ENCODE assay signal across 14 cellular contexts in the genomic region with DNA sequence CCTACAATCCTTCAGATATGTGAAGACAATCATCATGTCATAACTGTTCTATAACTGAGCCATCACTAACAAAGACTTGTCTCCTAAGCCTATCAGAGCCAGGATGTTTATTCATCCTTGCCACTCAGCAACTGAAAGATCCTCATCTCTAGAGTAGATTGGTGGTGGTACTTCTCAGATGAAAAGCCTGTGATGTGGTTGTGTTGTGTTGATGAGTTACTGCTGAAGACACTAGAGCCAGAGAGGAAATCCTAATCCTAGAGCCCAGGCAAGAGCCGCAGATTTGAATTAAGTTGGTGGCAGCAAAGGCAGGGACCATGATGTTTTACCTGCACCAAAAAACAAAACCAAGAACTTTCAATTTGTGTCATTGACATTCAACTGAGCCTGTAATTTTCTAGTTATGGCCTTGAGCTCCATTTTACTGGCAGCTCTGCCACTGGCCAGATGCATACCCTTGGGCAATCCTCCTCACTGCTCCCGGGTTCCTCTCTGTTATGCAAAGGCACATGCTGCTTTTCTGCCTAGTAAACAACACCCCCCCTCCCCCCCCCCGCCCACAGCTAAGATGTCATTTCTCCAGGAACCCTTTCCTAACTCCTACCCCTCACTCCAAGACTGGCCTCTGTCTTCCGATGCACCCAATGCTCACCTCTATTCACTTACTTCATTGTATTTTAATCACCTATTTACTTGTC. TPM values are rescaled to one million over a fixed set of nuclear protein-coding genes. Genes with fewer than 3 reads are reported as not detected.
A peak's percentile ranks its signal among the peaks of the same experiment; 100 is the strongest.
DNase-seq lines count a peak whose midpoint lies in the region; ATAC-seq, FAIRE-seq and TF ChIP-seq lines count a peak whose summit lies in the region.
"Had no signal": no experiment of that assay in that cellular context is flagged by ENCODE, and none has a peak within 500 bp of the region (broad histone marks: within the 10 kb centered on the region; RNA-seq: fewer than 3 reads in every experiment).

No MANE protein-coding gene starts in this region.

- peaks cover 0 to 2% of the 10 kb centered on the region in 2 donors for H3K36me3 Mint-ChIP-seq in activated T-cell treated with anti-CD3 and anti-CD28 coated beads, Interleukin-2, amount 50 U/mL, for 72 hours (ENCODE audit: insufficient read depth in 2 of 2)

- H3K27ac ChIP-seq in neural cell (ENCODE audit: low read length) (peak overlapping the region; percentile 36), pancreas (no peak overlapping the region)
- H3K27ac ChIP-seq: C4-2B had no signal

- H3K4me2 ChIP-seq in neural cell (ENCODE audit: low read length) = no peak overlapping the region

- H3K9me3 Mint-ChIP-seq in activated T-cell treated with anti-CD3 and anti-CD28 coated beads, Interleukin-2, amount 50 U/mL, for 72 hours = no peaks in the 10 kb centered on the region
- H3K9me3 Mint-ChIP-seq: dendritic cell treated with granulocyte-macrophage colony-stimulating factor and Interleukin-4, amounts not matched to agents 40 ng/mL and 50 ng/mL, for 4 days had no signal

- H3K27me3 ChIP-seq in H7 (ENCODE audit: control insufficient read depth, insufficient read depth, low read length) (no peaks in the 10 kb centered on the region), neural cell (ENCODE audit: insufficient read depth, low read depth, low read length) (no peaks in the 10 kb centered on the region), pancreas (no peaks in the 10 kb centered on the region)

- DNase-seq in CD1c-positive myeloid dendritic cell (ENCODE audit: extremely low spot score) = peak; percentile 7
- DNase-seq in H7 = peak; percentile 54
- peak; percentile 65 to 73 for DNase-seq in activated T-cell treated with anti-CD3 and anti-CD28 coated beads, Interleukin-2, amount 50 U/mL, for 72 hours
- no peak for DNase-seq in NK-92 treated with Interleukin-12 subunit alpha and Interleukin-12 subunit beta, amount 100 ng/mL, for 24 hours (lab: John Stamatoyannopoulos, UW)
- no peak for DNase-seq in A172 (ENCODE audit: low spot score)
- DNase-seq in NCI-H146 (lab: John Stamatoyannopoulos, UW) = no peak
- no peak for DNase-seq in pancreas
- DNase-seq: NCI-H1436, NCI-H524 treated with DMSO at 0.1 percent for 48 hours, posterior cingulate gyrus had no signal

- H3K4me3 Mint-ChIP-seq in activated T-cell treated with anti-CD3 and anti-CD28 coated beads, Interleukin-2, amount 50 U/mL, for 72 hours = peak overlapping the region; percentile 17 to 41
- H3K4me3 Mint-ChIP-seq: dendritic cell treated with granulocyte-macrophage colony-stimulating factor and Interleukin-4, amounts not matched to agents 40 ng/mL and 50 ng/mL, for 4 days; mesothelial cell of epicardium had no signal

- no peak for TF ChIP-seq RAD21 in neural cell (conservative IDR thresholded peaks at IDR 0.05)

- FAIRE-seq in pancreas (lab: Jason Lieb, UNC) = no peak

- peak; percentile 50 for TF ChIP-seq EP300 in neural cell (conservative IDR thresholded peaks at IDR 0.05; ENCODE audit: poor library complexity, severe bottlenecking)

- H2AFZ ChIP-seq in neural cell (ENCODE audit: low read depth, low read length) = no peak overlapping the region

- no peaks in the 10 kb centered on the region for H3K36me3 ChIP-seq in H7 (replicated peaks; ENCODE audit: control insufficient read depth, insufficient read depth, low read length)
- no peaks in the 10 kb centered on the region for H3K36me3 ChIP-seq in neural cell (ENCODE audit: insufficient read depth, low read length)
- no peaks in the 10 kb centered on the region for H3K36me3 ChIP-seq in pancreas

- H3K9me2 ChIP-seq in neural cell (ENCODE audit: insufficient read depth, low read length) = no peaks in the 10 kb centered on the region

- WGBS in pancreas, 2 donors = 76 to 83% methylated on average over 4 of the region's 4 CpGs

- ATAC-seq in activated T-cell treated with anti-CD3 and anti-CD28 coated beads, Interleukin-2, amount 50 U/mL, for 72 hours (replicated peaks in 1 of 2) = peak; percentile 97 to 99
- no peak for ATAC-seq in pancreas

- peak overlapping the region; percentile 83 for H3K27ac Mint-ChIP-seq in activated T-cell treated with anti-CD3 and anti-CD28 coated beads, Interleukin-2, amount 50 U/mL, for 72 hours
- H3K27ac Mint-ChIP-seq: dendritic cell treated with granulocyte-macrophage colony-stimulating factor and Interleukin-4, amounts not matched to agents 40 ng/mL and 50 ng/mL, for 4 days had no signal

- TF ChIP-seq CTCF in neural cell (IDR thresholded peaks at IDR 0.05; ENCODE audit: poor library complexity, severe bottlenecking) (no peak), pancreas (IDR thresholded peaks at IDR 0.05) (no peak)

- H3F3A ChIP-seq in neural cell (ENCODE audit: insufficient read depth, low read length, poor library complexity, severe bottlenecking) = no peaks in the 10 kb centered on the region

- H4K20me1 ChIP-seq in neural cell (ENCODE audit: insufficient read depth) = no peaks in the 10 kb centered on the region

- no peaks in the 10 kb centered on the region for H3K9me3 ChIP-seq in neural cell (ENCODE audit: low read length)
- H3K9me3 ChIP-seq in pancreas = no peaks in the 10 kb centered on the region

- no peaks in the 10 kb centered on the region for H3K27me3 Mint-ChIP-seq in activated T-cell treated with anti-CD3 and anti-CD28 coated beads, Interleukin-2, amount 50 U/mL, for 72 hours (ENCODE audit: low read depth)
- H3K27me3 Mint-ChIP-seq: dendritic cell treated with granulocyte-macrophage colony-stimulating factor and Interleukin-4, amounts not matched to agents 40 ng/mL and 50 ng/mL, for 4 days had no signal

- no peaks in the 10 kb centered on the region for H3K79me2 ChIP-seq in neural cell (replicated peaks; ENCODE audit: insufficient read depth, low read length)

- H3K4me1 Mint-ChIP-seq in activated T-cell treated with anti-CD3 and anti-CD28 coated beads, Interleukin-2, amount 50 U/mL, for 72 hours (ENCODE audit: low read depth) = peaks cover 46% of the 10 kb centered on the region

- H3K9ac ChIP-seq in neural cell (ENCODE audit: low read length) = no peak overlapping the region

- H3K4me1 ChIP-seq in pancreas = peaks cover 0 to 22% (median 5%) of the 10 kb centered on the region in 3 donors

- no peak overlapping the region for H3K4me3 ChIP-seq in H7 (ENCODE audit: insufficient read depth, low read depth, low read length)
- H3K4me3 ChIP-seq in neural cell (ENCODE audit: low read length) = no peak overlapping the region
- no peak overlapping the region for H3K4me3 ChIP-seq in pancreas

- intact Hi-C loops in pancreas (cut with DNase I) = no loop called here

TF ChIP-seq in neural cell, 6 proteins besides CTCF, POLR2A, EP300 and RAD21:
- TF ChIP-seq MXI1 (conservative IDR thresholded peaks at IDR 0.05; ENCODE audit: poor library complexity, severe bottlenecking) (no peak), EZH2 (IDR thresholded peaks at IDR 0.05; ENCODE audit: borderline replicate concordance, insufficient read depth, low read length, poor library complexity, severe bottlenecking) (no peak), TAF1 (IDR thresholded peaks at IDR 0.05; ENCODE audit: low read depth) (no peak), SMC3 (conservative IDR thresholded peaks at IDR 0.05; ENCODE audit: poor library complexity) (no peak), POLR2AphosphoS5 (IDR thresholded peaks at IDR 0.05) (no peak)
- TF ChIP-seq, protein P1, sequence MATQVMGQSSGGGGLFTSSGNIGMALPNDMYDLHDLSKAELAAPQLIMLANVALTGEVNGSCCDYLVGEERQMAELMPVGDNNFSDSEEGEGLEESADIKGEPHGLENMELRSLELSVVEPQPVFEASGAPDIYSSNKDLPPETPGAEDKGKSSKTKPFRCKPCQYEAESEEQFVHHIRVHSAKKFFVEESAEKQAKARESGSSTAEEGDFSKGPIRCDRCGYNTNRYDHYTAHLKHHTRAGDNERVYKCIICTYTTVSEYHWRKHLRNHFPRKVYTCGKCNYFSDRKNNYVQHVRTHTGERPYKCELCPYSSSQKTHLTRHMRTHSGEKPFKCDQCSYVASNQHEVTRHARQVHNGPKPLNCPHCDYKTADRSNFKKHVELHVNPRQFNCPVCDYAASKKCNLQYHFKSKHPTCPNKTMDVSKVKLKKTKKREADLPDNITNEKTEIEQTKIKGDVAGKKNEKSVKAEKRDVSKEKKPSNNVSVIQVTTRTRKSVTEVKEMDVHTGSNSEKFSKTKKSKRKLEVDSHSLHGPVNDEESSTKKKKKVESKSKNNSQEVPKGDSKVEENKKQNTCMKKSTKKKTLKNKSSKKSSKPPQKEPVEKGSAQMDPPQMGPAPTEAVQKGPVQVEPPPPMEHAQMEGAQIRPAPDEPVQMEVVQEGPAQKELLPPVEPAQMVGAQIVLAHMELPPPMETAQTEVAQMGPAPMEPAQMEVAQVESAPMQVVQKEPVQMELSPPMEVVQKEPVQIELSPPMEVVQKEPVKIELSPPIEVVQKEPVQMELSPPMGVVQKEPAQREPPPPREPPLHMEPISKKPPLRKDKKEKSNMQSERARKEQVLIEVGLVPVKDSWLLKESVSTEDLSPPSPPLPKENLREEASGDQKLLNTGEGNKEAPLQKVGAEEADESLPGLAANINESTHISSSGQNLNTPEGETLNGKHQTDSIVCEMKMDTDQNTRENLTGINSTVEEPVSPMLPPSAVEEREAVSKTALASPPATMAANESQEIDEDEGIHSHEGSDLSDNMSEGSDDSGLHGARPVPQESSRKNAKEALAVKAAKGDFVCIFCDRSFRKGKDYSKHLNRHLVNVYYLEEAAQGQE (IDR thresholded peaks at IDR 0.05; ENCODE audit: borderline replicate concordance) = no peak
TF ChIP-seq in neural cell: peak in this region for 0.

RNA-seq across cellular contexts. Expression of a gene that starts 50.2 kb away (rescaled TPM):
- total RNA-seq in H7 (2014; rRNA removed; shearing (Covaris generic)) = 2.1 and 5.2 TPM in 2 replicates
- 10 to 100 TPM; 17.4 to 19.3 TPM for total RNA-seq in activated T-cell treated with anti-CD3 and anti-CD28 coated beads, Interleukin-2, amount 50 U/mL, for 72 hours
- 50.2 and 60.2 TPM in 2 replicates for polyA plus RNA-seq in neural cell
- 106 and 143 TPM in 2 replicates for polyA minus RNA-seq in neural cell
- 14.9 and 15.3 TPM in 2 replicates for total RNA-seq in A172 (2014; rRNA removed; shearing (Covaris generic))
- 10 to 100 TPM; 11.5 to 22.0 (median 16.2) TPM for total RNA-seq in pancreas
- polyA plus RNA-seq in pancreas = 10 to 100 TPM in 1 of 2 donors, 1 to 10 TPM in 1; 6.9 to 11.2 TPM

Comparison
In these comparisons a context has a peak if more than half of its experiments do, and no peak if none do; other contexts are left out.
1. DNase-seq: peak in CD1c-positive myeloid dendritic cell (single experiment), H7 (single experiment) and activated T-cell treated with anti-CD3 and anti-CD28 coated beads, Interleukin-2, amount 50 U/mL, for 72 hours (2 of 2); none in NK-92 treated with Interleukin-12 subunit alpha and Interleukin-12 subunit beta, amount 100 ng/mL, for 24 hours (single experiment), A172 (single experiment), NCI-H146 (single experiment) and pancreas (0 of 6).
2. ATAC-seq: peak in activated T-cell treated with anti-CD3 and anti-CD28 coated beads, Interleukin-2, amount 50 U/mL, for 72 hours (2 of 2); none in pancreas (0 of 4).